Comparison of ENCODE assay signal across 25 cellular contexts in genomic region chr19:55698256-55698655, GRCh38. TPM values are rescaled to one million over a fixed set of nuclear protein-coding genes. Genes with fewer than 3 reads are reported as not detected.
"Had no signal": no experiment of that assay in that cellular context is flagged by ENCODE, and none has a peak within 500 bp of the region (broad histone marks: within the 10 kb centered on the region; RNA-seq: fewer than 3 reads in every experiment).

No MANE protein-coding gene starts in this region.

- H3K4me3 Mint-ChIP-seq: activated naive CD4-positive, alpha-beta T cell treated with anti-CD3 and anti-CD28 coated beads for 36 hours; central memory CD8-positive, alpha-beta T cell; stimulated activated memory B cell treated with anti-CD40 and anti-IgM and Interleukin-4, amounts not matched to agents 10 μg/mL and 1 μg/mL and 100 μg/mL, for 72 hours; T-cell had no signal

- H3K9me3 ChIP-seq: ascending aorta, gastrocnemius medialis, psoas muscle, thoracic aorta had no signal

- H3K9me3 Mint-ChIP-seq: activated naive CD4-positive, alpha-beta T cell treated with anti-CD3 and anti-CD28 coated beads for 36 hours; activated T-helper 2 cell treated with anti-CD3 and anti-CD28 coated beads, Interferon-gamma antibody, Interleukin-2, Interleukin-4, amounts not matched to agents 10 μg/mL and 5 μg/mL and 100 μg/mL, durations not matched to agents 14 hours and 24 hours and 36 hours; central memory CD8-positive, alpha-beta T cell; stimulated activated memory B cell treated with anti-CD40 and anti-IgM and Interleukin-4, amounts not matched to agents 10 μg/mL and 1 μg/mL and 100 μg/mL, for 72 hours; T-cell had no signal

- H3K27me3 ChIP-seq: ascending aorta, gastrocnemius medialis had no signal

- H3K27ac Mint-ChIP-seq: activated naive CD4-positive, alpha-beta T cell treated with anti-CD3 and anti-CD28 coated beads for 36 hours; activated T-helper 2 cell treated with anti-CD3 and anti-CD28 coated beads, Interferon-gamma antibody, Interleukin-2, Interleukin-4, amounts not matched to agents 10 μg/mL and 5 μg/mL and 100 μg/mL, durations not matched to agents 14 hours and 24 hours and 36 hours; stimulated activated memory B cell treated with anti-CD40 and anti-IgM and Interleukin-4, amounts not matched to agents 10 μg/mL and 1 μg/mL and 100 μg/mL, for 72 hours; T-cell had no signal

- H3K27ac ChIP-seq: ascending aorta, coronary artery, gastrocnemius medialis, psoas muscle, thoracic aorta had no signal

- H3K4me1 Mint-ChIP-seq: central memory CD8-positive, alpha-beta T cell; stimulated activated memory B cell treated with anti-CD40 and anti-IgM and Interleukin-4, amounts not matched to agents 10 μg/mL and 1 μg/mL and 100 μg/mL, for 72 hours; T-cell had no signal

- ATAC-seq: activated CD4-positive, CD25-positive, alpha-beta regulatory T cell treated with anti-CD3 and anti-CD28 coated beads, Interleukin-2, amount 50 U/mL, for 24 hours; esophagus mucosa; gastrocnemius medialis; psoas muscle; right cardiac atrium; SK-N-SH treated with all-trans-retinoic acid at 6 μM for 48 hours; stimulated activated memory B cell treated with anti-CD40 and anti-IgM and Interleukin-4, amounts not matched to agents 10 μg/mL and 1 μg/mL and 100 μg/mL, for 72 hours; T-cell had no signal

- FAIRE-seq: keratinocyte had no signal

- H3K4me3 ChIP-seq: ascending aorta, coronary artery, gastrocnemius medialis, psoas muscle, smooth muscle cell, thoracic aorta had no signal

- H3K4me2 ChIP-seq: smooth muscle cell had no signal

- H3K4me1 ChIP-seq: ascending aorta, gastrocnemius medialis, psoas muscle had no signal

- DNase-seq: activated CD4-positive, alpha-beta T cell treated with anti-CD3 and anti-CD28 coated beads, Interleukin-2, amount 50 U/mL, for 1 hour; activated naive CD4-positive, alpha-beta T cell treated with anti-CD3 and anti-CD28 coated beads for 36 hours; activated T-cell treated with anti-CD3 and anti-CD28 coated beads for 4 hours; gastrocnemius medialis; mammary epithelial cell; psoas muscle; right cardiac atrium; stimulated activated CD4-positive, alpha-beta T cell treated with anti-CD3 and anti-CD28 coated beads, Interleukin-4, amount 100 ng/mL, for 24 hours; T-cell had no signal

- H3K27me3 Mint-ChIP-seq: central memory CD8-positive, alpha-beta T cell; stimulated activated memory B cell treated with anti-CD40 and anti-IgM and Interleukin-4, amounts not matched to agents 10 μg/mL and 1 μg/mL and 100 μg/mL, for 72 hours; T-cell had no signal

RNA-seq across cellular contexts. Expression of gene NLRP9, which starts 39.9 kb away (rescaled TPM):
- total RNA-seq: activated naive CD4-positive, alpha-beta T cell treated with anti-CD3 and anti-CD28 coated beads for 36 hours; activated T-helper 2 cell treated with anti-CD3 and anti-CD28 coated beads, Interferon-gamma antibody, Interleukin-2, Interleukin-4, amounts not matched to agents 10 μg/mL and 5 μg/mL and 100 μg/mL, durations not matched to agents 14 hours and 24 hours and 36 hours; ascending aorta; esophagus mucosa; gastrocnemius medialis; mammary epithelial cell; mononuclear cell; omental fat pad; psoas muscle; right cardiac atrium; smooth muscle cell; T-cell; thoracic aorta; ureter had no signal
- polyA plus RNA-seq: adipose tissue, keratinocyte, mammary epithelial cell, neural cell, psoas muscle, right cardiac atrium had no signal
